ENCODE assay signal across 23 cellular contexts in the genomic region with DNA sequence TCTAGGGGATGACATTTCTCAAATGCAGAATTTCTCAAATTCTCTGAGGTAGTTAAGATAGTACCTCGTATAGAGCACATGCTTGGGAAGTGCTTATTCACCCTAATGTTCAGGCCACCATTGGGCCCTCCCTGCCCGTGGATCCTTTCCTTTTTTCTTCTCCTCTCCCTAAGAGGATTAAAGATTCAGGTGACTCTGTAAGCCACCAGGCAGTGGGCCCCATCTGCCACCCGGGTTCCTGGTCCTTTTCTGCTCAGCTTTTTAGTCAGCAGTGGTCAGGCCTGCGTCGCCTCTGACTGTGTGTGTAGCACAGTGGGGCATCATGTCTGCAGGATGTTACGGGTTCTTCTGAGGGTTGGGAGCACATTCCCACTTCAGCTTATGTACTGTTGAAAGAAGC. TPM values are rescaled to one million over a fixed set of nuclear protein-coding genes. Genes with fewer than 3 reads are reported as not detected.
DNase-seq lines count a peak whose midpoint lies in the region; ATAC-seq, FAIRE-seq and TF ChIP-seq lines count a peak whose summit lies in the region.
"Had no signal": no experiment of that assay in that cellular context is flagged by ENCODE, and none has a peak within 500 bp of the region (broad histone marks: within the 10 kb centered on the region; RNA-seq: fewer than 3 reads in every experiment).

No MANE protein-coding gene starts in this region.

- no peak overlapping the region for H3K4me3 Mint-ChIP-seq in nephron progenitor cell
- H3K4me3 Mint-ChIP-seq: CD14-positive monocyte; CD4-positive, alpha-beta memory T cell; IgD-negative memory B cell had no signal

- WGBS in spleen, 5 donors: 80 to 98% (median 90%) methylated on average over 6 of the region's 6 CpGs

- no peak overlapping the region for H3K27ac ChIP-seq in spleen
- H3K27ac ChIP-seq: BLaER1 had no signal

- DNase-seq in D721Med (ENCODE audit: insufficient read length, low spot score) (no peak), NCI-H82 treated with DMSO at 0.1 percent for 48 hours (lab: John Stamatoyannopoulos, UW; ENCODE audit: unreplicated experiment) (peak; percentile 76), nephron progenitor cell (no peak), spleen (peak; percentile 43), inferior parietal cortex (ENCODE audit: extremely low spot score) (no peak), HUDEP-2 (lab: John Stamatoyannopoulos, UW; ENCODE audit: unreplicated experiment in 76 of 76) (no peak)
- no peak for DNase-seq in stimulated activated naive CD8-positive, alpha-beta T cell treated with anti-CD3 and anti-CD28 coated beads, Interleukin-15, Interleukin-2, amounts not matched to agents 100 U/mL and 50 U/mL, for 24 hours
- DNase-seq: 8988T; CD4-positive, alpha-beta memory T cell; DMS 273 treated with DMSO at 0.1 percent for 48 hours; DMS53; DND-41; EL; HCEC 1CT had no signal

- TF ChIP-seq POLR2A in spleen (IDR thresholded peaks at IDR 0.05): no peak

- peaks cover 8% of the 10 kb centered on the region for H3K4me1 Mint-ChIP-seq in nephron progenitor cell

- no peak for ATAC-seq in HG02885 (IDR thresholded peaks at IDR 0.05; ENCODE audit: poor library complexity, unreplicated experiment)
- ATAC-seq in stimulated activated naive CD8-positive, alpha-beta T cell treated with anti-CD3 and anti-CD28 coated beads, Interleukin-15, Interleukin-2, amounts not matched to agents 100 U/mL and 50 U/mL, for 24 hours: no peak
- ATAC-seq: GM12878, HepG2 had no signal

- H3K27me3 ChIP-seq in spleen (replicated peaks in 1 of 7): no peaks in the 10 kb centered on the region
- H3K27me3 ChIP-seq: BLaER1 had no signal

- H3K36me3 Mint-ChIP-seq in nephron progenitor cell (ENCODE audit: low read depth): peaks cover 29% of the 10 kb centered on the region

- intact Hi-C loops in spleen (cut with DNase I; ENCODE audit: low total_unique reads): no loop called here

- peak overlapping the region; percentile 70 for H3K27ac Mint-ChIP-seq in nephron progenitor cell
- H3K27ac Mint-ChIP-seq: CD14-positive monocyte had no signal

- TF ChIP-seq CTCF in D721Med (IDR thresholded peaks at IDR 0.05; ENCODE audit: insufficient read depth, missing control alignments) (no peak), nephron progenitor cell (IDR thresholded peaks at IDR 0.05) (no peak), spleen (IDR thresholded peaks at IDR 0.05 in 8 of 11, conservative IDR thresholded peaks at IDR 0.05 in 3 of 11) (no peak)

- peak; percentile 69 for FAIRE-seq in D721Med (lab: Jason Lieb, UNC)
- FAIRE-seq: GM12878, GM19239, H1, HepG2, HTR-8/SVneo had no signal

- no peaks in the 10 kb centered on the region for H3K9me3 ChIP-seq in spleen
- H3K9me3 ChIP-seq: BLaER1 had no signal

- H3K4me1 ChIP-seq in spleen: peaks cover 0 to 9% (median 0%) of the 10 kb centered on the region in 6 donors

- peaks cover 0 to 44% (median 19%) of the 10 kb centered on the region in 6 donors for H3K36me3 ChIP-seq in spleen

- H3K27me3 Mint-ChIP-seq in nephron progenitor cell (ENCODE audit: low read depth, poor library complexity): no peaks in the 10 kb centered on the region
- H3K27me3 Mint-ChIP-seq: CD4-positive, alpha-beta memory T cell; IgD-negative memory B cell had no signal

- H3K4me3 ChIP-seq in spleen: no peak overlapping the region
- H3K4me3 ChIP-seq: BLaER1, GM12878 had no signal

- H3K9me3 Mint-ChIP-seq in nephron progenitor cell: no peaks in the 10 kb centered on the region
- H3K9me3 Mint-ChIP-seq: CD14-positive monocyte; CD4-positive, alpha-beta memory T cell; IgD-negative memory B cell had no signal

RNA-seq across cellular contexts. Expression of a gene that starts 7.2 kb away (rescaled TPM):
- 10 to 100 TPM; 21.2 to 48.3 (median 34.8) TPM for total RNA-seq in spleen
- 10 to 100 TPM in 2 of 3 donors, 1 to 10 TPM in 1; 6.6 to 17.9 (median 12.1) TPM for polyA plus RNA-seq in spleen

RNA-seq across cellular contexts. Expression of a gene that starts 18.8 kb away (rescaled TPM):
- total RNA-seq in spleen: 10 to 100 TPM; 11.8 to 31.7 (median 19.6) TPM
- 1 to 10 TPM; 2.1 to 4.0 (median 2.6) TPM for polyA plus RNA-seq in spleen
- polyA plus RNA-seq: IgD-negative memory B cell had no signal

RNA-seq across cellular contexts. Expression of a gene that starts 43.8 kb away (rescaled TPM):
- total RNA-seq in spleen: 10 to 100 TPM in 4 of 7 donors, 1 to 10 TPM in 3; 4.8 to 12.1 (median 10.3) TPM
- 1 to 10 TPM; 3.9 to 5.8 (median 4.1) TPM for polyA plus RNA-seq in spleen
- polyA plus RNA-seq: CD14-positive monocyte had no signal

Comparison
In these comparisons a context has a peak if more than half of its experiments do, and no peak if none do; other contexts are left out.
1. DNase-seq: peak in NCI-H82 treated with DMSO at 0.1 percent for 48 hours (single experiment) and spleen (single experiment); none in D721Med (single experiment), nephron progenitor cell (single experiment), inferior parietal cortex (single experiment), HUDEP-2 (0 of 76) and stimulated activated naive CD8-positive, alpha-beta T cell treated with anti-CD3 and anti-CD28 coated beads, Interleukin-15, Interleukin-2, amounts not matched to agents 100 U/mL and 50 U/mL, for 24 hours (single experiment).